ENCODE assay signal across 24 cellular contexts in genomic region chr10:95389982-95390381, GRCh38.
DNase-seq lines count a peak whose midpoint lies in the region; ATAC-seq and TF ChIP-seq lines count a peak whose summit lies in the region.
"Had no signal": no experiment of that assay in that cellular context is flagged by ENCODE, and none has a peak within 500 bp of the region (broad histone marks: within the 10 kb centered on the region; RNA-seq: fewer than 3 reads in every experiment).

No MANE protein-coding gene starts in this region.

- H3K9me3 ChIP-seq in breast epithelium (no peaks in the 10 kb centered on the region), esophagus muscularis mucosa (no peaks in the 10 kb centered on the region), tibial artery (no peaks in the 10 kb centered on the region)
- H3K9me3 ChIP-seq: HAP-1, neutrophil had no signal

- TF ChIP-seq POLR2A in breast epithelium (IDR thresholded peaks at IDR 0.05) (no peak), esophagus muscularis mucosa (IDR thresholded peaks at IDR 0.05; ENCODE audit: low read depth) (no peak)

- TF ChIP-seq CTCF in breast epithelium (IDR thresholded peaks at IDR 0.05): no peak
- no peak for TF ChIP-seq CTCF in MCF 10A (IDR thresholded peaks at IDR 0.05; ENCODE audit: unreplicated experiment)
- TF ChIP-seq CTCF in esophagus muscularis mucosa (IDR thresholded peaks at IDR 0.05): no peak
- TF ChIP-seq CTCF in tibial artery (IDR thresholded peaks at IDR 0.05): no peak

- no peaks in the 10 kb centered on the region for H3K36me3 Mint-ChIP-seq in MCF 10A (ENCODE audit: insufficient read depth, unreplicated experiment)
- H3K36me3 Mint-ChIP-seq: type B pancreatic cell had no signal

- DNase-seq in breast epithelium (ENCODE audit: low spot score in 2 of 2): no peak
- no peak for DNase-seq in MCF 10A (ENCODE audit: unreplicated experiment)
- peak; percentile 16 for DNase-seq in OCI-M1 (lab: John Stamatoyannopoulos, UW)
- DNase-seq in esophagus muscularis mucosa (ENCODE audit: extremely low spot score): no peak
- DNase-seq in tibial artery: no peak
- no peak for DNase-seq in AG08395 (ENCODE audit: low spot score)
- no peak for DNase-seq in activated CD4-positive, alpha-beta T cell treated with anti-CD3 and anti-CD28 coated beads for 1 hour
- DNase-seq: activated CD4-positive, alpha-beta T cell treated with anti-CD3 and anti-CD28 coated beads, Interleukin-2, amount 50 U/mL, for 48 hours; activated naive CD4-positive, alpha-beta T cell; activated T-cell treated with anti-CD3 and anti-CD28 coated beads for 4 hours; amygdala; C1 segment of cervical spinal cord; DMS 273 treated with DMSO at 0.1 percent for 48 hours; effector memory CD8-positive, alpha-beta T cell; NCI-H1048; NCI-H2081; right cardiac atrium; stimulated activated CD4-positive, alpha-beta T cell treated with anti-CD3 and anti-CD28 coated beads, Interleukin-15, amount 100 ng/mL, for 24 hours; T-helper 1 cell had no signal

- H3K36me3 ChIP-seq in breast epithelium: no peaks in the 10 kb centered on the region
- H3K36me3 ChIP-seq in esophagus muscularis mucosa: peaks cover 17 to 77% (median 71%) of the 10 kb centered on the region in 4 donors
- peaks cover 40 to 58% (median 45%) of the 10 kb centered on the region in 3 donors for H3K36me3 ChIP-seq in tibial artery
- H3K36me3 ChIP-seq: HAP-1, neutrophil had no signal

- no peaks in the 10 kb centered on the region for H3K27me3 ChIP-seq in breast epithelium
- no peaks in the 10 kb centered on the region for H3K27me3 ChIP-seq in esophagus muscularis mucosa
- no peaks in the 10 kb centered on the region for H3K27me3 ChIP-seq in tibial artery
- H3K27me3 ChIP-seq: neutrophil had no signal

- H3K4me3 ChIP-seq in breast epithelium: no peak overlapping the region
- no peak overlapping the region for H3K4me3 ChIP-seq in esophagus muscularis mucosa
- H3K4me3 ChIP-seq in tibial artery: no peak overlapping the region
- H3K4me3 ChIP-seq: HAP-1 had no signal

- H3K27me3 Mint-ChIP-seq in MCF 10A (ENCODE audit: insufficient read depth, unreplicated experiment): no peaks in the 10 kb centered on the region
- H3K27me3 Mint-ChIP-seq: effector memory CD8-positive, alpha-beta T cell; type B pancreatic cell had no signal

- H3K4me1 ChIP-seq in breast epithelium: peaks cover 0 to 5% of the 10 kb centered on the region in 2 donors
- peaks cover 85 to 99% (median 97%) of the 10 kb centered on the region in 4 donors for H3K4me1 ChIP-seq in esophagus muscularis mucosa
- H3K4me1 ChIP-seq in tibial artery: peaks cover 4 to 100% (median 89%) of the 10 kb centered on the region in 4 donors
- H3K4me1 ChIP-seq: HAP-1 had no signal

- intact Hi-C loops in breast epithelium (cut with DNase I; ENCODE audit: low total_unique reads): no loop called here
- intact Hi-C loops in MCF 10A (cut with micrococcal nuclease): no loop called here
- intact Hi-C loops in esophagus muscularis mucosa (cut with DNase I): no loop called here
- intact Hi-C loops in tibial artery (cut with DNase I; ENCODE audit: low total_unique reads): no loop called here

- BruUV-seq in MCF 10A (replicated peaks; lab: Mats Ljungman, UMichigan): no TSS peak

- no peak for TF ChIP-seq EP300 in esophagus muscularis mucosa (IDR thresholded peaks at IDR 0.05)

- 84% methylated on average over 4 of the region's 4 CpGs for WGBS in esophagus muscularis mucosa

- POLR2A ChIA-PET in MCF 10A (lab: Yijun Ruan, JAX): interaction anchor here (0.6 kb wide), 1 partner anchor 205 kb away, joined by 3 read pairs; no protein-coding TSS in a partner anchor

- H3K4me1 Mint-ChIP-seq in MCF 10A (ENCODE audit: insufficient read depth, unreplicated experiment): peaks cover 16% of the 10 kb centered on the region

- CTCF ChIA-PET in MCF 10A (lab: Yijun Ruan, JAX): interaction anchor here (0.5 to 7.9 kb wide), 8 partner anchors 15 to 211 kb away, joined by 3 to 100 read pairs (median 4); no protein-coding TSS in a partner anchor

- ATAC-seq in GM21515 (IDR thresholded peaks at IDR 0.05; ENCODE audit: unreplicated experiment): no peak
- ATAC-seq: effector memory CD8-positive, alpha-beta T cell; right cardiac atrium; Right ventricle myocardium inferior had no signal

- H3K27ac ChIP-seq in breast epithelium: peak overlapping the region; percentile 34 to 52
- peak overlapping the region; percentile 67 to 97 (median 86) for H3K27ac ChIP-seq in esophagus muscularis mucosa (replicated peaks in 1 of 4)
- peak overlapping the region; percentile 78 to 91 for H3K27ac ChIP-seq in tibial artery
- H3K27ac ChIP-seq: neutrophil had no signal

- H3K9me3 Mint-ChIP-seq in MCF 10A (ENCODE audit: unreplicated experiment): no peaks in the 10 kb centered on the region
- H3K9me3 Mint-ChIP-seq: effector memory CD8-positive, alpha-beta T cell; type B pancreatic cell had no signal

- no peak overlapping the region for H3K4me3 Mint-ChIP-seq in MCF 10A (ENCODE audit: unreplicated experiment)
- H3K4me3 Mint-ChIP-seq: effector memory CD8-positive, alpha-beta T cell; type B pancreatic cell had no signal

- no peak overlapping the region for H3K27ac Mint-ChIP-seq in MCF 10A (ENCODE audit: low read depth, unreplicated experiment)
- H3K27ac Mint-ChIP-seq: effector memory CD8-positive, alpha-beta T cell; type B pancreatic cell had no signal
